Comparison of ENCODE assay signal across 12 cellular contexts in genomic region chr4:107740381-107740780, GRCh38. TPM values are rescaled to one million over a fixed set of nuclear protein-coding genes. Genes with fewer than 3 reads are reported as not detected.
A peak's percentile ranks its signal among the peaks of the same experiment; 100 is the strongest.
DNase-seq lines count a peak whose midpoint lies in the region; ATAC-seq and TF ChIP-seq lines count a peak whose summit lies in the region.
"Had no signal": no experiment of that assay in that cellular context is flagged by ENCODE, and none has a peak within 500 bp of the region (broad histone marks: within the 10 kb centered on the region; RNA-seq: fewer than 3 reads in every experiment).

No MANE protein-coding gene starts in this region.

- H3K27me3 Mint-ChIP-seq in chondrocyte (ENCODE audit: low read depth) (no peaks in the 10 kb centered on the region), neural crest cell (ENCODE audit: low read depth) (no peaks in the 10 kb centered on the region)
- H3K27me3 Mint-ChIP-seq: central memory CD8-positive, alpha-beta T cell had no signal

- no peaks in the 10 kb centered on the region for H3K27me3 ChIP-seq in BJ (ENCODE audit: control insufficient read depth, insufficient read depth, low read length)

- H3K9me3 Mint-ChIP-seq in chondrocyte (ENCODE audit: low read depth) = peaks cover 11% of the 10 kb centered on the region
- peaks cover 3% of the 10 kb centered on the region for H3K9me3 Mint-ChIP-seq in neural crest cell
- peaks cover 3% of the 10 kb centered on the region for H3K9me3 Mint-ChIP-seq in stimulated activated effector memory CD8-positive, alpha-beta T cell treated with anti-CD3 and anti-CD28 coated beads, Interleukin-12 subunit alpha, Interleukin-12 subunit beta, amount 100 ng/mL, for 72 hours
- H3K9me3 Mint-ChIP-seq: central memory CD8-positive, alpha-beta T cell; immature natural killer cell had no signal

- H3K36me3 Mint-ChIP-seq in chondrocyte (ENCODE audit: low read depth) = no peaks in the 10 kb centered on the region
- H3K36me3 Mint-ChIP-seq in neural crest cell (ENCODE audit: low read depth) = no peaks in the 10 kb centered on the region
- H3K36me3 Mint-ChIP-seq in stimulated activated effector memory CD8-positive, alpha-beta T cell treated with anti-CD3 and anti-CD28 coated beads, Interleukin-12 subunit alpha, Interleukin-12 subunit beta, amount 100 ng/mL, for 72 hours = no peaks in the 10 kb centered on the region
- H3K36me3 Mint-ChIP-seq: immature natural killer cell had no signal

- ATAC-seq in stimulated activated effector memory CD8-positive, alpha-beta T cell treated with anti-CD3 and anti-CD28 coated beads, Interleukin-12 subunit alpha, Interleukin-12 subunit beta, amount 100 ng/mL, for 72 hours = no peak

- H3K4me1 Mint-ChIP-seq in chondrocyte (ENCODE audit: low read depth) = peaks cover 35% of the 10 kb centered on the region
- H3K4me1 Mint-ChIP-seq in neural crest cell = no peaks in the 10 kb centered on the region
- H3K4me1 Mint-ChIP-seq in stimulated activated effector memory CD8-positive, alpha-beta T cell treated with anti-CD3 and anti-CD28 coated beads, Interleukin-12 subunit alpha, Interleukin-12 subunit beta, amount 100 ng/mL, for 72 hours = no peaks in the 10 kb centered on the region
- H3K4me1 Mint-ChIP-seq: central memory CD8-positive, alpha-beta T cell; immature natural killer cell had no signal

- DNase-seq in BJ (ENCODE audit: low read depth) = no peak
- DNase-seq in LHCN-M2 (ENCODE audit: low read depth) = peak; percentile 74
- DNase-seq in chondrocyte (ENCODE audit: low spot score) = no peak
- DNase-seq in neural crest cell (ENCODE audit: low read depth, low spot score) = no peak
- no peak for DNase-seq in cerebellar nuclear complex (lab: John Stamatoyannopoulos, UW)
- DNase-seq in stimulated activated effector memory CD8-positive, alpha-beta T cell treated with anti-CD3 and anti-CD28 coated beads, Interleukin-12 subunit alpha, Interleukin-12 subunit beta, amount 100 ng/mL, for 72 hours (ENCODE audit: low spot score in 2 of 2) = no peak
- no peak for DNase-seq in NCI-H2227 treated with DMSO at 0.1 percent for 48 hours (lab: John Stamatoyannopoulos, UW)
- no peak for DNase-seq in stimulated activated naive CD4-positive, alpha-beta T cell (lab: John Stamatoyannopoulos, UW)
- DNase-seq: activated CD4-positive, alpha-beta T cell treated with anti-CD3 and anti-CD28 coated beads, Interleukin-2, amount 50 U/mL, for 4 hours; immature natural killer cell; NCI-H774 had no signal

- H3K4me3 Mint-ChIP-seq in chondrocyte (ENCODE audit: unreplicated experiment) (no peak overlapping the region), neural crest cell (no peak overlapping the region)
- H3K4me3 Mint-ChIP-seq in stimulated activated effector memory CD8-positive, alpha-beta T cell treated with anti-CD3 and anti-CD28 coated beads, Interleukin-12 subunit alpha, Interleukin-12 subunit beta, amount 100 ng/mL, for 72 hours = no peak overlapping the region
- H3K4me3 Mint-ChIP-seq: central memory CD8-positive, alpha-beta T cell; immature natural killer cell had no signal

- peak overlapping the region; percentile 87 for H3K27ac Mint-ChIP-seq in chondrocyte (ENCODE audit: unreplicated experiment)
- no peak overlapping the region for H3K27ac Mint-ChIP-seq in neural crest cell (ENCODE audit: unreplicated experiment)
- no peak overlapping the region for H3K27ac Mint-ChIP-seq in stimulated activated effector memory CD8-positive, alpha-beta T cell treated with anti-CD3 and anti-CD28 coated beads, Interleukin-12 subunit alpha, Interleukin-12 subunit beta, amount 100 ng/mL, for 72 hours
- H3K27ac Mint-ChIP-seq: immature natural killer cell had no signal

- POLR2A ChIA-PET in BJ (lab: Charles Lee) = no interaction called here

- CTCF ChIA-PET in BJ (lab: Yijun Ruan, JAX) = interaction anchor here (0.5 to 2.5 kb wide), 13 partner anchors 7 to 216 kb away, joined by 3 to 9 read pairs (median 4); partner anchors contain the start of gene PAPSS1

- TF ChIP-seq CTCF in BJ (IDR thresholded peaks at IDR 0.05; ENCODE audit: insufficient read depth, low read depth, low read length) (peak; percentile 41; the same call in 1 of the 2 replicates), chondrocyte (IDR thresholded peaks at IDR 0.05) (peak; percentile 76), neural crest cell (conservative IDR thresholded peaks at IDR 0.05) (peak; percentile 53)

- no peaks in the 10 kb centered on the region for H3K36me3 ChIP-seq in BJ (ENCODE audit: control insufficient read depth, insufficient read depth, low read length)

- no peak overlapping the region for H3K4me3 ChIP-seq in BJ (ENCODE audit: low read depth, low read length)

RNA-seq across cellular contexts. Expression of gene PAPSS1, which starts 20.3 kb away (rescaled TPM):
- 44.2 and 67.7 TPM in 2 replicates for polyA plus RNA-seq in BJ (2011; rRNA removed)
- 31.3 and 43.3 TPM in 2 replicates for polyA minus RNA-seq in BJ (2011; rRNA and poly(A)+ RNA removed)
- 80.1 and 84.2 TPM in 2 replicates for total RNA-seq in LHCN-M2 (2014; rRNA removed)
- 78.6 TPM for polyA plus RNA-seq in LHCN-M2 (2012)
- total RNA-seq in chondrocyte = 104 to 155 TPM (median 105 TPM) in 3 replicates
- 74.7 and 78.6 TPM in 2 replicates for total RNA-seq in neural crest cell
